ENCODE assay signal across 1 cellular context in the genomic region with DNA sequence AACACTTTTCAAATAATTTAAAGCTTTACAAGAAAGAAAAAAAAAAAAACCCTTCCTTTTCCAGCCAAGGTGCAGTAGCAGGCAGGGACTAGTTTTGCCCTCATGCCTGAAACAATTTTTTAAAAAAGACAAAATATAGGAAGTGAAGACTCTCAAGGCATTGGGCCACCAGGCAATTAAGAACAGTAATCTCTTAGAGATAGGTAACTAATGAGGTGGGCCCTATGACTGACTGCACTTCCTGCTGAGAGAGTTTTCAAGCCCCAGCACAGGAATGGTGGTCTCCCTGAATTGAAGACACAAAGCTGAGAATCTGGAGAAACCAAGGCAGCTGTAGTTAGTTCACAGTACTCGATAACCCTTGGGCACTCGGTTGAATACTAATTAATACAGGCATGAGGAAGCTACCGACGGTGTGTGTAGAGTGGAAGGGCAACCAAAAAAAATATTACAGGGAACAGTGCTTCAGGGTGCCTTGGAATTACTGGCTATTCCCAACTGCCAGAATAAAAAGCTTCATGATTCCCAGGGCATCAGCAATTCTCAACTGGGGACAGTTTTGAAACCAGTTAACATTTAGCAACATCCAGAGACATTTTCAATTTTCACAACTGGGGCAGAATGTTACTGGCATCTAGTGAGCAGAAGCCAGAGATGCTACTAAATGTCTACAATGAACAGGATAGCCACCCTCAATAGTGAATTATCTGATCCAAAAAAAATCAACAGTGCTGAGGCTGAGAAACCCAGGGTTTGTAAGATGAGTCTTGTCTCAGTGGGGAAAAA.
TF ChIP-seq lines count a peak whose summit lies in the region.

No MANE protein-coding gene starts in this region.

TF ChIP-seq in WTC11, 78 proteins besides CTCF, POLR2A, EP300 and RAD21 (continued from another document):
- TF ChIP-seq, protein P1, sequence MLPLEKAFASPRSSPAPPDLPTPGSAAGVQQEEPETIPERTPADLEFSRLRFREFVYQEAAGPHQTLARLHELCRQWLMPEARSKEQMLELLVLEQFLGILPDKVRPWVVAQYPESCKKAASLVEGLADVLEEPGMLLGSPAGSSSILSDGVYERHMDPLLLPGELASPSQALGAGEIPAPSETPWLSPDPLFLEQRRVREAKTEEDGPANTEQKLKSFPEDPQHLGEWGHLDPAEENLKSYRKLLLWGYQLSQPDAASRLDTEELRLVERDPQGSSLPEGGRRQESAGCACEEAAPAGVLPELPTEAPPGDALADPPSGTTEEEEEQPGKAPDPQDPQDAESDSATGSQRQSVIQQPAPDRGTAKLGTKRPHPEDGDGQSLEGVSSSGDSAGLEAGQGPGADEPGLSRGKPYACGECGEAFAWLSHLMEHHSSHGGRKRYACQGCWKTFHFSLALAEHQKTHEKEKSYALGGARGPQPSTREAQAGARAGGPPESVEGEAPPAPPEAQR (CRISPR knock-in tag; IDR thresholded peaks at IDR 0.05) = no peak
- TF ChIP-seq, protein P2, sequence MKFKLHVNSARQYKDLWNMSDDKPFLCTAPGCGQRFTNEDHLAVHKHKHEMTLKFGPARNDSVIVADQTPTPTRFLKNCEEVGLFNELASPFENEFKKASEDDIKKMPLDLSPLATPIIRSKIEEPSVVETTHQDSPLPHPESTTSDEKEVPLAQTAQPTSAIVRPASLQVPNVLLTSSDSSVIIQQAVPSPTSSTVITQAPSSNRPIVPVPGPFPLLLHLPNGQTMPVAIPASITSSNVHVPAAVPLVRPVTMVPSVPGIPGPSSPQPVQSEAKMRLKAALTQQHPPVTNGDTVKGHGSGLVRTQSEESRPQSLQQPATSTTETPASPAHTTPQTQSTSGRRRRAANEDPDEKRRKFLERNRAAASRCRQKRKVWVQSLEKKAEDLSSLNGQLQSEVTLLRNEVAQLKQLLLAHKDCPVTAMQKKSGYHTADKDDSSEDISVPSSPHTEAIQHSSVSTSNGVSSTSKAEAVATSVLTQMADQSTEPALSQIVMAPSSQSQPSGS (CRISPR knock-in tag; IDR thresholded peaks at IDR 0.05; ENCODE audit: borderline replicate concordance, low read depth) = no peak
- TF ChIP-seq RELA (CRISPR knock-in tag; IDR thresholded peaks at IDR 0.05; ENCODE audit: borderline replicate concordance) (no peak), FOXK1 (CRISPR knock-in tag; IDR thresholded peaks at IDR 0.05) (no peak), ZNF138 (CRISPR knock-in tag; conservative IDR thresholded peaks at IDR 0.05) (no peak), NR2C2 (CRISPR knock-in tag; IDR thresholded peaks at IDR 0.05) (no peak), FOXP1 (CRISPR knock-in tag; IDR thresholded peaks at IDR 0.05; ENCODE audit: borderline replicate concordance) (no peak), ZNF416 (CRISPR knock-in tag; IDR thresholded peaks at IDR 0.05) (no peak), JAZF1 (CRISPR knock-in tag; IDR thresholded peaks at IDR 0.05) (no peak), EMX1 (CRISPR knock-in tag; IDR thresholded peaks at IDR 0.05) (no peak), FOXJ3 (CRISPR knock-in tag; IDR thresholded peaks at IDR 0.05; ENCODE audit: borderline replicate concordance) (no peak), MXD4 (CRISPR knock-in tag; IDR thresholded peaks at IDR 0.05; ENCODE audit: borderline replicate concordance) (no peak)
- TF ChIP-seq, protein P3, sequence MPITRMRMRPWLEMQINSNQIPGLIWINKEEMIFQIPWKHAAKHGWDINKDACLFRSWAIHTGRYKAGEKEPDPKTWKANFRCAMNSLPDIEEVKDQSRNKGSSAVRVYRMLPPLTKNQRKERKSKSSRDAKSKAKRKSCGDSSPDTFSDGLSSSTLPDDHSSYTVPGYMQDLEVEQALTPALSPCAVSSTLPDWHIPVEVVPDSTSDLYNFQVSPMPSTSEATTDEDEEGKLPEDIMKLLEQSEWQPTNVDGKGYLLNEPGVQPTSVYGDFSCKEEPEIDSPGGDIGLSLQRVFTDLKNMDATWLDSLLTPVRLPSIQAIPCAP (CRISPR knock-in tag; IDR thresholded peaks at IDR 0.05) = no peak
- TF ChIP-seq, protein P4, sequence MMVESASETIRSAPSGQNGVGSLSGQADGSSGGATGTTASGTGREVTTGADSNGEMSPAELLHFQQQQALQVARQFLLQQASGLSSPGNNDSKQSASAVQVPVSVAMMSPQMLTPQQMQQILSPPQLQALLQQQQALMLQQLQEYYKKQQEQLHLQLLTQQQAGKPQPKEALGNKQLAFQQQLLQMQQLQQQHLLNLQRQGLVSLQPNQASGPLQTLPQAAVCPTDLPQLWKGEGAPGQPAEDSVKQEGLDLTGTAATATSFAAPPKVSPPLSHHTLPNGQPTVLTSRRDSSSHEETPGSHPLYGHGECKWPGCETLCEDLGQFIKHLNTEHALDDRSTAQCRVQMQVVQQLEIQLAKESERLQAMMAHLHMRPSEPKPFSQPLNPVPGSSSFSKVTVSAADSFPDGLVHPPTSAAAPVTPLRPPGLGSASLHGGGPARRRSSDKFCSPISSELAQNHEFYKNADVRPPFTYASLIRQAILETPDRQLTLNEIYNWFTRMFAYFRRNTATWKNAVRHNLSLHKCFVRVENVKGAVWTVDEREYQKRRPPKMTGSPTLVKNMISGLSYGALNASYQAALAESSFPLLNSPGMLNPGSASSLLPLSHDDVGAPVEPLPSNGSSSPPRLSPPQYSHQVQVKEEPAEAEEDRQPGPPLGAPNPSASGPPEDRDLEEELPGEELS (CRISPR knock-in tag; IDR thresholded peaks at IDR 0.05) = no peak
